In genomic region chr2:157821519-157822131, GRCh38 we compare ENCODE assay signal across 24 cellular contexts. TPM values are rescaled to one million over a fixed set of nuclear protein-coding genes. Genes with fewer than 3 reads are reported as not detected.
DNase-seq lines count a peak whose midpoint lies in the region; ATAC-seq, FAIRE-seq and TF ChIP-seq lines count a peak whose summit lies in the region.
"Had no signal": no experiment of that assay in that cellular context is flagged by ENCODE, and none has a peak within 500 bp of the region (broad histone marks: within the 10 kb centered on the region; RNA-seq: fewer than 3 reads in every experiment).

No MANE protein-coding gene starts in this region.

- H2AFZ ChIP-seq in mesenchymal stem cell (ENCODE audit: low read depth, low read length), result no peak overlapping the region

- no CpG with 5 or more reads among the region's 1 CpG for WGBS in mesenchymal stem cell
- WGBS in gastroesophageal sphincter (ENCODE audit: low coverage in 1 of 2), 2 donors, result 23 to 40% methylated on average over 1 of the region's 1 CpG

- H2BK15ac ChIP-seq in mesenchymal stem cell (ENCODE audit: low read depth, poor library complexity, severe bottlenecking), result no peak overlapping the region

- peaks cover 39% of the 10 kb centered on the region for H3K79me1 ChIP-seq in mesenchymal stem cell (replicated peaks; ENCODE audit: low read length, poor library complexity, severe bottlenecking)

- H3K14ac ChIP-seq in mesenchymal stem cell (ENCODE audit: low read length in 2 of 2), result no peak overlapping the region

- H4K91ac ChIP-seq in mesenchymal stem cell (ENCODE audit: low read length), result no peak overlapping the region

- no peak overlapping the region for H3K4ac ChIP-seq in mesenchymal stem cell (ENCODE audit: low read depth in 1 of 2, low read length in 2 of 2)

- ATAC-seq in gastroesophageal sphincter, result no peak
- ATAC-seq: CD8-positive, alpha-beta T cell; HCT116 had no signal

- no peak overlapping the region for H4K8ac ChIP-seq in mesenchymal stem cell (ENCODE audit: low read length)

- no peak overlapping the region for H3K4me3 ChIP-seq in adipocyte (ENCODE audit: low read length)
- H3K4me3 ChIP-seq in mesenchymal stem cell (ENCODE audit: insufficient read depth in 1 of 2, low read depth in 1 of 2, low read length in 2 of 2), result peak overlapping the region in 1 of 2 experiments; percentile 38
- H3K4me3 ChIP-seq in tibial artery, result no peak overlapping the region
- H3K4me3 ChIP-seq in gastroesophageal sphincter, result no peak overlapping the region
- H3K4me3 ChIP-seq: BLaER1 treated with 17β-estradiol and CSF1 and Interleukin-3, amounts not matched to agents 10 nM and 100 nM; Peyer's patch; SJCRH30 had no signal

- no peak for TF ChIP-seq CTCF in tibial artery (IDR thresholded peaks at IDR 0.05)
- no peak for TF ChIP-seq CTCF in gastroesophageal sphincter (IDR thresholded peaks at IDR 0.05)

- intact Hi-C loops in tibial artery (cut with DNase I; ENCODE audit: low total_unique reads), result no loop called here

- no peak overlapping the region for H3K23ac ChIP-seq in mesenchymal stem cell (ENCODE audit: low read length in 2 of 2)

- TF ChIP-seq EP300 in gastroesophageal sphincter (IDR thresholded peaks at IDR 0.05), result no peak

- no peak overlapping the region for H3K18ac ChIP-seq in mesenchymal stem cell (ENCODE audit: low read depth in 1 of 2, low read length in 2 of 2)

- H3K27me3 ChIP-seq in adipocyte (replicated peaks; ENCODE audit: control insufficient read depth, insufficient read depth, low read length), result no peaks in the 10 kb centered on the region
- no peaks in the 10 kb centered on the region for H3K27me3 ChIP-seq in mesenchymal stem cell (ENCODE audit: control insufficient read depth in 1 of 2, insufficient read depth in 1 of 2, low read length in 2 of 2)
- H3K27me3 ChIP-seq in tibial artery, result no peaks in the 10 kb centered on the region
- H3K27me3 ChIP-seq in gastroesophageal sphincter, result no peaks in the 10 kb centered on the region
- H3K27me3 ChIP-seq: BLaER1 treated with 17β-estradiol and CSF1 and Interleukin-3, amounts not matched to agents 10 nM and 100 nM; Peyer's patch; SJCRH30 had no signal

- H3K9me3 ChIP-seq in adipocyte (ENCODE audit: control insufficient read depth, low read length) (no peaks in the 10 kb centered on the region), mesenchymal stem cell (ENCODE audit: control insufficient read depth, low read length) (no peaks in the 10 kb centered on the region), tibial artery (no peaks in the 10 kb centered on the region), gastroesophageal sphincter (no peaks in the 10 kb centered on the region)
- H3K9me3 ChIP-seq: Peyer's patch, SJCRH30 had no signal

- H3K36me3 ChIP-seq in adipocyte (ENCODE audit: control insufficient read depth, insufficient read depth, low read length, severe bottlenecking) (peaks cover 17% of the 10 kb centered on the region), mesenchymal stem cell (ENCODE audit: control insufficient read depth in 1 of 2, insufficient read depth in 2 of 2, low read depth in 1 of 2, low read length in 2 of 2) (peaks cover 7 to 28% of the 10 kb centered on the region in 2 experiments), tibial artery (peaks cover 10 to 20% (median 18%) of the 10 kb centered on the region in 3 donors), gastroesophageal sphincter (peaks cover 0 to 20% of the 10 kb centered on the region in 2 donors)

- H3K27ac ChIP-seq in mesenchymal stem cell (ENCODE audit: low read length, poor library complexity, severe bottlenecking) (no peak overlapping the region), tibial artery (peak overlapping the region; percentile 38 to 60), gastroesophageal sphincter (no peak overlapping the region)
- H3K27ac ChIP-seq: BLaER1 treated with 17β-estradiol and CSF1 and Interleukin-3, amounts not matched to agents 10 nM and 100 nM; Peyer's patch; SJCRH30 had no signal

- DNase-seq in adipocyte (ENCODE audit: low read depth), result peak; percentile 25
- peak; percentile 66 for DNase-seq in fibroblast of peridontal ligament (ENCODE audit: extremely low read depth)
- DNase-seq in mesenchymal stem cell, result no peak
- no peak for DNase-seq in tibial artery
- no peak for DNase-seq in DMS153 (lab: John Stamatoyannopoulos, UW)
- no peak for DNase-seq in SKM-1 (lab: John Stamatoyannopoulos, UW; ENCODE audit: unreplicated experiment)
- no peak for DNase-seq in HTR-8/SVneo (ENCODE audit: insufficient read length, low spot score)
- DNase-seq: ACHN; CD8-positive, alpha-beta T cell; Karpas-422; MV-4-11; NCI-H1105 treated with DMSO at 0.1 percent for 48 hours; NCI-H1694; NCI-H2081; NCI-H2171; NCI-H526; Peyer's patch; SJCRH30 had no signal

- H2BK5ac ChIP-seq in mesenchymal stem cell (ENCODE audit: low read depth, low read length, poor library complexity, severe bottlenecking), result no peak overlapping the region

- no peak overlapping the region for H3K4me2 ChIP-seq in mesenchymal stem cell (ENCODE audit: low read length, poor library complexity, severe bottlenecking)
- H3K4me2 ChIP-seq: BLaER1 treated with 17β-estradiol and CSF1 and Interleukin-3, amounts not matched to agents 10 nM and 100 nM had no signal

- no peak overlapping the region for H3K9ac ChIP-seq in adipocyte (ENCODE audit: low read length)
- H3K9ac ChIP-seq in mesenchymal stem cell (ENCODE audit: low read length), result peak overlapping the region; percentile 61
- H3K9ac ChIP-seq: BLaER1 treated with 17β-estradiol and CSF1 and Interleukin-3, amounts not matched to agents 10 nM and 100 nM had no signal

- H2BK12ac ChIP-seq in mesenchymal stem cell (ENCODE audit: low read length in 2 of 2), result no peak overlapping the region

- TF ChIP-seq POLR2A in gastroesophageal sphincter (IDR thresholded peaks at IDR 0.05), result no peak

- no peak overlapping the region for H2BK120ac ChIP-seq in mesenchymal stem cell (ENCODE audit: low read depth, low read length)

- no peak overlapping the region for H2AK5ac ChIP-seq in mesenchymal stem cell (ENCODE audit: low read length, severe bottlenecking)

- H3K4me1 ChIP-seq in adipocyte (ENCODE audit: control insufficient read depth, insufficient read depth, low read length) (peaks cover 48% of the 10 kb centered on the region), mesenchymal stem cell (ENCODE audit: control insufficient read depth, insufficient read depth, low read depth, low read length) (peaks cover 5% of the 10 kb centered on the region), tibial artery (peaks cover 0 to 28% (median 15%) of the 10 kb centered on the region in 4 donors), gastroesophageal sphincter (peaks cover 0 to 17% (median 9%) of the 10 kb centered on the region in 3 donors)
- H3K4me1 ChIP-seq: BLaER1 treated with 17β-estradiol and CSF1 and Interleukin-3, amounts not matched to agents 10 nM and 100 nM; SJCRH30 had no signal

- no peak for FAIRE-seq in HTR-8/SVneo (lab: Jason Lieb, UNC)
- FAIRE-seq: G401.6, GM12892, H1 had no signal

RNA-seq across cellular contexts. Expression of gene ACVR1, which starts 54.5 kb away (rescaled TPM):
- polyA plus RNA-seq in mesenchymal stem cell (2013, experiment 1 of 2), result 29.5 TPM
- 30.9 TPM for polyA plus RNA-seq in mesenchymal stem cell (2013, experiment 2 of 2)
- 10 to 100 TPM; 17.9 to 41.4 (median 29.9) TPM for total RNA-seq in gastroesophageal sphincter

Comparison
In these comparisons a context has a peak if more than half of its experiments do, and no peak if none do; other contexts are left out.
1. DNase-seq: peak in adipocyte (single experiment) and fibroblast of peridontal ligament (single experiment); none in mesenchymal stem cell (single experiment), tibial artery (0 of 2), DMS153 (single experiment), SKM-1 (single experiment) and HTR-8/SVneo (single experiment).
2. H3K27ac ChIP-seq: peak in tibial artery (2 of 2); none in mesenchymal stem cell (single experiment) and gastroesophageal sphincter (0 of 4).